ENCODE assay signal across 24 cellular contexts in the genomic region with DNA sequence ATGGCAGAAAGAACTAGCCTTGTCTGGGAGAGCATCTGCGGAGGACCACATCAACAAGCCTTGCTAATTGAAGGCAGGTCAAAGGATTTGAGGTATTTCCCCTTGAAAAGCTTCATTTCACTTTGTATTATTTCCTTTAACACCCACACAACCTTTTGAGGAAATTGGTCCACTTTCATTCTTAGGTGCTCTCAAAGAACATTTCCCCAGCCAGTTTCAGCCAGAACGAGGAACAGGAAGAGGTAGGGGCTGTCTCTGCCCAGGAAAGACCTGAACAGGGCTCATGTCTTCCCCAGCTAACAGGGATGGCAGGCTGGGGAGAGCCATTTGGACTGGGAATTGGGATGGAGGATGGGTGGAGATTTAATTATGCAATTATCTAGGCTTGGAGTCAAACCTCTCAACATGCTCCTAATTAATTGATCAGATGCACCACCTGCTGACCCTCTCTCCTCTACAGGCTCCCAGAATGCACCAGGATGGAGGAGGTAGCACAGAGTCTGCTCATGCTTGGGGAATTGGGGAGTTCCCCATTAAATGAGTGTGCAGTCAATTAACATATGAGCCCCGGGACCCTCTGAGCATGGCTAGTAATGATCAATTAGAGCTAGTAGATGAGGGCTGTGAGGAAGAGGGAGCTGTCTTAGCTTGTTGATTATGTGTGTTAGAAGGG.
DNase-seq lines count a peak whose midpoint lies in the region; ATAC-seq and TF ChIP-seq lines count a peak whose summit lies in the region.
"Had no signal": no experiment of that assay in that cellular context is flagged by ENCODE, and none has a peak within 500 bp of the region (broad histone marks: within the 10 kb centered on the region; RNA-seq: fewer than 3 reads in every experiment).

No MANE protein-coding gene starts in this region.

- DNase-seq in NCI-H1105 treated with DMSO at 0.1 percent for 48 hours (lab: John Stamatoyannopoulos, UW) (peak; percentile 13), NCI-H1105 (lab: John Stamatoyannopoulos, UW) (no peak), GM23338 (ENCODE audit: low spot score) (no peak), endodermal cell (no peak), NCI-H510A treated with DMSO at 0.1 percent for 48 hours (lab: John Stamatoyannopoulos, UW) (no peak), AG08396 (ENCODE audit: low spot score) (no peak)
- peak; percentile 5 for DNase-seq in stimulated activated naive B cell treated with anti-CD40 and anti-IgM and Interleukin-4, amounts not matched to agents 10 μg/mL and 1 μg/mL and 100 μg/mL, for 72 hours
- no peak for DNase-seq in CD4-positive, alpha-beta T cell
- DNase-seq: AML-193, EL, GF-D8, H9, HFFc6, Karpas-422, MV-4-11, NCI-H1417, NCI-H187, NCI-H2107, NCI-H2227 treated with DMSO at 0.1 percent for 48 hours, NCI-H510A had no signal

- TF ChIP-seq CTCF in GM23338 (conservative IDR thresholded peaks at IDR 0.05; ENCODE audit: low read depth in 2 of 2): no peak
- no peak for TF ChIP-seq CTCF in endodermal cell (conservative IDR thresholded peaks at IDR 0.05)
- no peak for TF ChIP-seq CTCF in CD4-positive, alpha-beta T cell (IDR thresholded peaks at IDR 0.05)

- no peaks in the 10 kb centered on the region for H3K9me3 ChIP-seq in endodermal cell (ENCODE audit: control insufficient read depth, low read length)
- H3K9me3 ChIP-seq in CD4-positive, alpha-beta T cell (ENCODE audit: control insufficient read depth, low read length): no peaks in the 10 kb centered on the region
- H3K9me3 ChIP-seq: SJSA1 had no signal

- H3K4me3 Mint-ChIP-seq in GM23338 (no peak overlapping the region), endodermal cell (no peak overlapping the region)
- H3K4me3 Mint-ChIP-seq in stimulated activated naive B cell treated with anti-CD40 and anti-IgM and Interleukin-4, amounts not matched to agents 10 μg/mL and 1 μg/mL and 100 μg/mL, for 72 hours: peak overlapping the region in 1 of 2 donors; percentile 23
- H3K4me3 Mint-ChIP-seq in CD4-positive, alpha-beta T cell: no peak overlapping the region
- H3K4me3 Mint-ChIP-seq: CD14-positive monocyte, H9, HFFc6 had no signal

- H3K9me3 Mint-ChIP-seq in GM23338: no peaks in the 10 kb centered on the region; the same call in 2 of the 3 replicates
- peaks cover 6% of the 10 kb centered on the region for H3K9me3 Mint-ChIP-seq in endodermal cell
- H3K9me3 Mint-ChIP-seq in stimulated activated naive B cell treated with anti-CD40 and anti-IgM and Interleukin-4, amounts not matched to agents 10 μg/mL and 1 μg/mL and 100 μg/mL, for 72 hours: peaks cover 9 to 14% of the 10 kb centered on the region in 2 donors
- H3K9me3 Mint-ChIP-seq in CD4-positive, alpha-beta T cell: peaks cover 3% of the 10 kb centered on the region

- H3K27ac Mint-ChIP-seq in GM23338 (no peak overlapping the region), endodermal cell (no peak overlapping the region)
- H3K27ac Mint-ChIP-seq in stimulated activated naive B cell treated with anti-CD40 and anti-IgM and Interleukin-4, amounts not matched to agents 10 μg/mL and 1 μg/mL and 100 μg/mL, for 72 hours: no peak overlapping the region
- no peak overlapping the region for H3K27ac Mint-ChIP-seq in CD4-positive, alpha-beta T cell
- H3K27ac Mint-ChIP-seq: CD14-positive monocyte, HFFc6 had no signal

- no peaks in the 10 kb centered on the region for H3K36me3 ChIP-seq in GM23338 (ENCODE audit: insufficient read depth)
- no peaks in the 10 kb centered on the region for H3K36me3 ChIP-seq in endodermal cell (ENCODE audit: control insufficient read depth, insufficient read depth, low read length)
- H3K36me3 ChIP-seq: SJSA1 had no signal

- H3K4me1 Mint-ChIP-seq in GM23338 (peaks cover 22% of the 10 kb centered on the region), endodermal cell (peaks cover 19% of the 10 kb centered on the region)
- H3K4me1 Mint-ChIP-seq in stimulated activated naive B cell treated with anti-CD40 and anti-IgM and Interleukin-4, amounts not matched to agents 10 μg/mL and 1 μg/mL and 100 μg/mL, for 72 hours: peaks cover 11 to 14% of the 10 kb centered on the region in 2 donors
- H3K4me1 Mint-ChIP-seq in CD4-positive, alpha-beta T cell (ENCODE audit: low read depth): no peaks in the 10 kb centered on the region

- H4K20me1 ChIP-seq in GM23338 (replicated peaks; ENCODE audit: insufficient read depth): no peaks in the 10 kb centered on the region

- CTCF ChIA-PET in CD4-positive, alpha-beta T cell (lab: Charles Lee): no interaction called here

- POLR2A ChIA-PET in CD4-positive, alpha-beta T cell (lab: Charles Lee): no interaction called here

- H3K36me3 Mint-ChIP-seq in GM23338 (ENCODE audit: low read depth) (no peaks in the 10 kb centered on the region), endodermal cell (ENCODE audit: low read depth) (no peaks in the 10 kb centered on the region)
- peaks cover 0 to 2% of the 10 kb centered on the region in 2 donors for H3K36me3 Mint-ChIP-seq in stimulated activated naive B cell treated with anti-CD40 and anti-IgM and Interleukin-4, amounts not matched to agents 10 μg/mL and 1 μg/mL and 100 μg/mL, for 72 hours
- no peaks in the 10 kb centered on the region for H3K36me3 Mint-ChIP-seq in CD4-positive, alpha-beta T cell (ENCODE audit: low read depth)
- H3K36me3 Mint-ChIP-seq: CD14-positive monocyte had no signal

- H3K27me3 ChIP-seq in GM23338 (ENCODE audit: insufficient read depth): no peaks in the 10 kb centered on the region
- H3K27me3 ChIP-seq in endodermal cell (ENCODE audit: control insufficient read depth, insufficient read depth, low read length, poor library complexity, severe bottlenecking): peaks cover 50% of the 10 kb centered on the region
- peaks cover 14% of the 10 kb centered on the region for H3K27me3 ChIP-seq in CD4-positive, alpha-beta T cell (ENCODE audit: control insufficient read depth, insufficient read depth, low read length)

- H2AFZ ChIP-seq in GM23338: peak overlapping the region; percentile 74; the same call in 1 of the 2 replicates

- H3F3A ChIP-seq in GM23338 (replicated peaks; ENCODE audit: low read depth): no peaks in the 10 kb centered on the region

- intact Hi-C loops in CD4-positive, alpha-beta T cell (cut with DNase I, micrococcal nuclease): no loop called here

- no peak overlapping the region for H3K9ac ChIP-seq in endodermal cell (ENCODE audit: extremely low read depth, low read length, poor library complexity, severe bottlenecking)

- peaks cover 14% of the 10 kb centered on the region for H3K4me1 ChIP-seq in GM23338 (ENCODE audit: insufficient read depth)
- peaks cover 3% of the 10 kb centered on the region for H3K4me1 ChIP-seq in endodermal cell (ENCODE audit: control insufficient read depth, insufficient read depth, low read length)
- H3K4me1 ChIP-seq: SJSA1 had no signal

- 87 to 93% methylated on average over 3 of the region's 3 CpGs for WGBS in endodermal cell (ENCODE audit: insufficient coverage in 1 of 2, insufficient read length in 1 of 2), 2 experiments

- H3K9me2 ChIP-seq in GM23338 (ENCODE audit: insufficient read depth): no peaks in the 10 kb centered on the region

- no peak overlapping the region for H3K4me2 ChIP-seq in GM23338

- H3K27ac ChIP-seq in GM23338 (ENCODE audit: low read depth) (no peak overlapping the region), endodermal cell (ENCODE audit: low read depth, low read length) (peak overlapping the region; percentile 29)
- H3K27ac ChIP-seq in CD4-positive, alpha-beta T cell (ENCODE audit: low read depth, low read length): no peak overlapping the region
- H3K27ac ChIP-seq: 22Rv1, SJSA1 had no signal

- no peak for ATAC-seq in GM23338
- ATAC-seq in stimulated activated naive B cell treated with anti-CD40 and anti-IgM and Interleukin-4, amounts not matched to agents 10 μg/mL and 1 μg/mL and 100 μg/mL, for 72 hours (replicated peaks): peak; percentile 90 to 92
- no peak for ATAC-seq in CD4-positive, alpha-beta T cell (ENCODE audit: poor library complexity)
- ATAC-seq: Right ventricle myocardium inferior had no signal

- H3K27me3 Mint-ChIP-seq in GM23338 (ENCODE audit: insufficient read depth, low read depth, poor library complexity) (no peaks in the 10 kb centered on the region), endodermal cell (ENCODE audit: insufficient read depth) (peaks cover 48% of the 10 kb centered on the region)
- H3K27me3 Mint-ChIP-seq in stimulated activated naive B cell treated with anti-CD40 and anti-IgM and Interleukin-4, amounts not matched to agents 10 μg/mL and 1 μg/mL and 100 μg/mL, for 72 hours: peaks cover 32 to 37% of the 10 kb centered on the region in 2 donors
- peaks cover 32% of the 10 kb centered on the region for H3K27me3 Mint-ChIP-seq in CD4-positive, alpha-beta T cell

- H3K79me2 ChIP-seq in GM23338 (replicated peaks; ENCODE audit: insufficient read depth): no peaks in the 10 kb centered on the region

- H3K4me3 ChIP-seq in GM23338: no peak overlapping the region
- H3K4me3 ChIP-seq in endodermal cell (ENCODE audit: low read length): no peak overlapping the region
- H3K4me3 ChIP-seq: SJSA1 had no signal

TF ChIP-seq in GM23338, 12 proteins besides CTCF, POLR2A, EP300 and RAD21 (continues in another document):
- TF ChIP-seq NANOG (IDR thresholded peaks at IDR 0.05; ENCODE audit: borderline replicate concordance): no peak
- no peak for TF ChIP-seq ZNF331 (CRISPR knock-in tag; IDR thresholded peaks at IDR 0.05; ENCODE audit: low read depth)
- TF ChIP-seq STAT1 (IDR thresholded peaks at IDR 0.05; ENCODE audit: unreplicated experiment): no peak
- TF ChIP-seq ZNF114 (CRISPR knock-in tag; IDR thresholded peaks at IDR 0.05): no peak
- TF ChIP-seq, protein P1, sequence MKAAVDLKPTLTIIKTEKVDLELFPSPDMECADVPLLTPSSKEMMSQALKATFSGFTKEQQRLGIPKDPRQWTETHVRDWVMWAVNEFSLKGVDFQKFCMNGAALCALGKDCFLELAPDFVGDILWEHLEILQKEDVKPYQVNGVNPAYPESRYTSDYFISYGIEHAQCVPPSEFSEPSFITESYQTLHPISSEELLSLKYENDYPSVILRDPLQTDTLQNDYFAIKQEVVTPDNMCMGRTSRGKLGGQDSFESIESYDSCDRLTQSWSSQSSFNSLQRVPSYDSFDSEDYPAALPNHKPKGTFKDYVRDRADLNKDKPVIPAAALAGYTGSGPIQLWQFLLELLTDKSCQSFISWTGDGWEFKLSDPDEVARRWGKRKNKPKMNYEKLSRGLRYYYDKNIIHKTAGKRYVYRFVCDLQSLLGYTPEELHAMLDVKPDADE (IDR thresholded peaks at IDR 0.05): no peak
- no peak for TF ChIP-seq EZH2 (IDR thresholded peaks at IDR 0.05; ENCODE audit: low read depth, unreplicated experiment)
- no peak for TF ChIP-seq EZH2phosphoT487 (IDR thresholded peaks at IDR 0.05; ENCODE audit: unreplicated experiment)
- no peak for TF ChIP-seq CREB1 (CRISPR knock-in tag; IDR thresholded peaks at IDR 0.05; ENCODE audit: low read depth)
- TF ChIP-seq POLR2AphosphoS5 (IDR thresholded peaks at IDR 0.05; ENCODE audit: low read depth): no peak

Comparison
In these comparisons a context has a peak if more than half of its experiments do, and no peak if none do; other contexts are left out.
1. DNase-seq: peak in NCI-H1105 treated with DMSO at 0.1 percent for 48 hours (single experiment) and stimulated activated naive B cell treated with anti-CD40 and anti-IgM and Interleukin-4, amounts not matched to agents 10 μg/mL and 1 μg/mL and 100 μg/mL, for 72 hours (single experiment); none in NCI-H1105 (single experiment), GM23338 (single experiment), endodermal cell (single experiment), NCI-H510A treated with DMSO at 0.1 percent for 48 hours (single experiment), AG08396 (single experiment) and CD4-positive, alpha-beta T cell (0 of 10).
2. ATAC-seq: peak in stimulated activated naive B cell treated with anti-CD40 and anti-IgM and Interleukin-4, amounts not matched to agents 10 μg/mL and 1 μg/mL and 100 μg/mL, for 72 hours (2 of 2); none in GM23338 (single experiment) and CD4-positive, alpha-beta T cell (single experiment).